22 cellular contexts compared by ENCODE assay signal in the genomic region with DNA sequence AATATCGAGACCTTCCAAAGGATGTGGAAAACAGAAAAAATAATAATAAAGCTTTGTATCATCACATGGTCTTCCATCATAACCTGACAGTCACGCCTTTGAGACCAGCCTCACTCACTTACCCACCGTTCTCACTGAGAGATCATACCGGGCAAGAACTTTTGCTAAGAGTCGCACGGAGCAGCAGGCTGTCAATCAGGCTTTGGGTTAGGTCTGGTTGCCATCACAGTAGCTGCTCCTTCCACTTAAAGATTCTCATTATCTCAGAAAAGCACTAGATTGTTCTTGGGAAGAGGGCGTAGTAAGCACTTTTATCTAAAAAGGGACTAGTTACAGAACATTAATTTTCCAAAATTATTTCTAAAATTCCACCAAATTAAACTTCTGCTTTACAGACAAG. TPM values are rescaled to one million over a fixed set of nuclear protein-coding genes. Genes with fewer than 3 reads are reported as not detected.
A peak's percentile ranks its signal among the peaks of the same experiment; 100 is the strongest.
DNase-seq lines count a peak whose midpoint lies in the region; ATAC-seq and TF ChIP-seq lines count a peak whose summit lies in the region.
"Had no signal": no experiment of that assay in that cellular context is flagged by ENCODE, and none has a peak within 500 bp of the region (broad histone marks: within the 10 kb centered on the region; RNA-seq: fewer than 3 reads in every experiment).

No MANE protein-coding gene starts in this region.

- peaks cover 6% of the 10 kb centered on the region for H3K4me1 Mint-ChIP-seq in HFFc6 (ENCODE audit: low read depth)

- no peaks in the 10 kb centered on the region for H3F3A ChIP-seq in PC-3 (ENCODE audit: low read length, unreplicated experiment)

- H3K27ac Mint-ChIP-seq in HFFc6, result no peak overlapping the region

- CTCF ChIA-PET in PC-3 (lab: Charles Lee), result no interaction called here

- H3K9me3 Mint-ChIP-seq in HFFc6, result no peaks in the 10 kb centered on the region

- H3K9me3 ChIP-seq in PC-3 (ENCODE audit: low read length), result no peaks in the 10 kb centered on the region
- no peaks in the 10 kb centered on the region for H3K9me3 ChIP-seq in tibial nerve
- H3K9me3 ChIP-seq: SJCRH30 had no signal

- BruUV-seq in PC-3 (replicated peaks; lab: Mats Ljungman, UMichigan), result no TSS peak

- WGBS in tibial nerve, 2 donors, result 53 to 56% methylated on average over 7 of the region's 7 CpGs

- no peaks in the 10 kb centered on the region for H3K9me2 ChIP-seq in PC-3 (replicated peaks; ENCODE audit: low read length)

- no peaks in the 10 kb centered on the region for H3K79me2 ChIP-seq in PC-3 (ENCODE audit: low read length)

- H3K27ac ChIP-seq in PC-3 (ENCODE audit: low read length) (no peak overlapping the region), tibial nerve (peak overlapping the region; percentile 40 to 91 (median 84))
- H3K27ac ChIP-seq: C4-2B, SJCRH30 had no signal

- no peak for TF ChIP-seq CTCF in PC-3 (conservative IDR thresholded peaks at IDR 0.05; ENCODE audit: low read depth, low read length)
- no peak for TF ChIP-seq CTCF in tibial nerve (IDR thresholded peaks at IDR 0.05)
- no peak for TF ChIP-seq CTCF in HFFc6 (IDR thresholded peaks at IDR 0.05)

- intact Hi-C loops in PC-3 (cut with micrococcal nuclease), result loop anchor here (10.0 kb wide), 1 partner anchor 123 kb away; no protein-coding TSS in a partner anchor

- H3K4me3 ChIP-seq in PC-3 (ENCODE audit: low read length) (no peak overlapping the region), tibial nerve (peak overlapping the region; percentile 47 to 71 (median 60))
- H3K4me3 ChIP-seq: SJCRH30 had no signal

- POLR2A ChIA-PET in PC-3 (lab: Charles Lee; ENCODE audit: unreplicated experiment), result interaction anchor here (0.7 kb wide), 1 partner anchor 183 kb away, joined by 3 read pairs; no protein-coding TSS in a partner anchor

- TF ChIP-seq POLR2A in tibial nerve (IDR thresholded peaks at IDR 0.05), result no peak

- no peak overlapping the region for H2AFZ ChIP-seq in PC-3 (ENCODE audit: low read length)

- DNase-seq in NCI-H82 (lab: John Stamatoyannopoulos, UW) (peak; percentile 75), NCI-H82 treated with DMSO at 0.1 percent for 48 hours (lab: John Stamatoyannopoulos, UW; ENCODE audit: unreplicated experiment) (no peak), PC-3 (no peak), left kidney (ENCODE audit: low read depth, low spot score) (peak; percentile 7), tibial nerve (ENCODE audit: low spot score in 2 of 2) (no peak), activated T-cell treated with anti-CD3 and anti-CD28 coated beads for 4 hours (no peak), HFFc6 (no peak)
- DNase-seq: AML-193; DMS53; GF-D8; GOT3; HCEC 1CT; KBM-7; MM.1S; NCI-H1048; NCI-H1436; NCI-H187 treated with DMSO at 0.1 percent for 48 hours; NCI-H524 treated with DMSO at 0.1 percent for 48 hours; NK-92 treated with Interleukin-12 subunit alpha and Interleukin-12 subunit beta, amount 100 ng/mL, for 24 hours; SJCRH30 had no signal

- H3K27me3 ChIP-seq in PC-3 (ENCODE audit: low read length) (peaks cover 55% of the 10 kb centered on the region), tibial nerve (peaks cover 0 to 10% of the 10 kb centered on the region in 2 donors)

- no peak for ATAC-seq in PC-3
- ATAC-seq in HG02759 (IDR thresholded peaks at IDR 0.05; ENCODE audit: unreplicated experiment), result no peak

- H3K9ac ChIP-seq in PC-3 (ENCODE audit: low read length), result no peak overlapping the region

- H3K36me3 Mint-ChIP-seq in HFFc6 (ENCODE audit: low read depth), result no peaks in the 10 kb centered on the region

- TF ChIP-seq EP300 in tibial nerve (IDR thresholded peaks at IDR 0.05), result no peak

- H4K20me1 ChIP-seq in PC-3 (ENCODE audit: low read length), result no peaks in the 10 kb centered on the region

- H3K36me3 ChIP-seq in PC-3 (ENCODE audit: low read depth, low read length) (no peaks in the 10 kb centered on the region), tibial nerve (no peaks in the 10 kb centered on the region)
- H3K36me3 ChIP-seq: SJCRH30 had no signal

- H3K4me2 ChIP-seq in PC-3 (ENCODE audit: low read length), result peak overlapping the region; percentile 26; the same call in 1 of the 2 replicates

- no peak overlapping the region for H3K4me3 Mint-ChIP-seq in HFFc6

- H3K4me1 ChIP-seq in PC-3 (ENCODE audit: insufficient read depth, low read length) (no peaks in the 10 kb centered on the region), tibial nerve (peaks cover 0 to 25% (median 0%) of the 10 kb centered on the region in 4 donors)
- H3K4me1 ChIP-seq: SJCRH30 had no signal

- H3K27me3 Mint-ChIP-seq in HFFc6 (ENCODE audit: insufficient read depth), result peaks cover 26% of the 10 kb centered on the region

RNA-seq across cellular contexts. Expression of a gene that starts 2.0 kb away (rescaled TPM):
- total RNA-seq in PC-3 (2014; rRNA removed) (8.0 and 15.8 TPM in 2 replicates), tibial nerve (100 to 1,000 TPM in 2 of 4 donors, 10 to 100 TPM in 2; 80.4 to 117 (median 102) TPM)
- under 1 TPM; 0.02 to 0.24 (median 0.03) TPM for total RNA-seq in HFFc6 (2021; fragmentation: NEBNext Ultra II Directional; extraction: Animal tissue kit (Norgen Biotek cat#: 25700))

Comparison
In these comparisons a context has a peak if more than half of its experiments do, and no peak if none do; other contexts are left out.
1. DNase-seq: peak in NCI-H82 (single experiment) and left kidney (single experiment); none in NCI-H82 treated with DMSO at 0.1 percent for 48 hours (single experiment), PC-3 (single experiment), tibial nerve (0 of 2), activated T-cell treated with anti-CD3 and anti-CD28 coated beads for 4 hours (single experiment) and HFFc6 (single experiment).